In the genomic region with DNA sequence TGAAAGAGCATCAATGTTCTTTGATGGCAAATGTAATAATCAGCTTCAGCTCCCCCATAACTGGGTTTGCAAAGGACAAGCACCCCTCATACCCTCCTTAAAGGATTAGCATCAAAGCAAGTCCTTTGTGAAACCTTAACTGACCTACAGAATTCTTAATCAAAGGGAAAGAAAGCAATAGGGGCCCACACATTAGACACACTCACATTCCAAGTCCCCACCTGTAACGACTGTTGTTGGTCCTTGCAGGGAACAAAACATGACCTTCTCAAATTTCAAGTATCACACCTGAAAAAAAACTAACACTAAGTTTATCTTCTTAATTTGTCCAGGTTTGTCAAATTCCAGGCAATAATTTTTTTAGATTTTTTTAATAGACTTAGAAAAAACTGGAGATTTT, we compare ENCODE assay signal across 1 cellular context.
TF ChIP-seq lines count a peak whose summit lies in the region.

No MANE protein-coding gene starts in this region.

TF ChIP-seq in H1, 55 proteins besides CTCF, POLR2A, EP300 and RAD21:
- TF ChIP-seq CHD7 (IDR thresholded peaks at IDR 0.05; ENCODE audit: insufficient replicate concordance, low read length) (peak; percentile 34), NANOG (IDR thresholded peaks at IDR 0.05; ENCODE audit: insufficient read depth, low read depth, low read length, poor library complexity, severe bottlenecking) (no peak), CREB1 (IDR thresholded peaks at IDR 0.05) (no peak), TEAD4 (IDR thresholded peaks at IDR 0.05; ENCODE audit: low read depth, low read length) (peak; percentile 75), JUN (IDR thresholded peaks at IDR 0.05; ENCODE audit: low read depth, low read length) (no peak)
TF ChIP-seq in H1: peak in this region for 2.
